In the genomic region with DNA sequence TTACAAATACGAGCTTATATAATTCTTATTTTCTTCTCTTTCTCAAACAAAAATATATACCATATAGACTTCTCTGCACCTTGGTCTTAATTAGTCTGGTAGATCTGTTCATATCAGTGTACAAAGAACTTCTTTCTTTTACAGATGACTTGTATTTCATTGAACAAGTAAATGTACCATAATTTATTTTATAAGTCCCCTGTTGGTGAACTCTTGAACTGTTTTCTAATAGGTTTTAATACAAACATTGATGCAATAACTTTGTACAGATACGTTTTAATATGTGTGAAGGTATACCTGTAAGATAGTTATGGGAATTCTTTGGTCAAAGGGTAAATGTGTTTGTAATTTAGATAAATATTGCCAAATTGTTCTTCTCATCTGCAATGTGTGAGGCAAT, we compare ENCODE assay signal across 21 cellular contexts. TPM values are rescaled to one million over a fixed set of nuclear protein-coding genes. Genes with fewer than 3 reads are reported as not detected.
"Had no signal": no experiment of that assay in that cellular context is flagged by ENCODE, and none has a peak within 500 bp of the region (broad histone marks: within the 10 kb centered on the region; RNA-seq: fewer than 3 reads in every experiment).

No MANE protein-coding gene starts in this region.

- H3K27ac ChIP-seq: colonic mucosa, heart left ventricle, sigmoid colon, skin epidermis, testis, tibial nerve had no signal

- ATAC-seq: heart left ventricle; naive thymus-derived CD4-positive, alpha-beta T cell; stimulated activated naive CD8-positive, alpha-beta T cell treated with anti-CD3 and anti-CD28 coated beads, Interleukin-15, amount 100 ng/mL, for 72 hours had no signal

- H3K36me3 Mint-ChIP-seq: naive thymus-derived CD4-positive, alpha-beta T cell; stimulated activated naive B cell treated with anti-CD40 and anti-IgM and Interleukin-4, amounts not matched to agents 10 μg/mL and 1 μg/mL and 100 μg/mL, for 72 hours had no signal

- H3K27ac Mint-ChIP-seq: naive thymus-derived CD4-positive, alpha-beta T cell; nephron progenitor cell; stimulated activated naive B cell treated with anti-CD40 and anti-IgM and Interleukin-4, amounts not matched to agents 10 μg/mL and 1 μg/mL and 100 μg/mL, for 72 hours; stimulated activated naive CD8-positive, alpha-beta T cell treated with anti-CD3 and anti-CD28 coated beads, Interleukin-15, amount 100 ng/mL, for 72 hours had no signal

- H3K4me1 Mint-ChIP-seq: naive thymus-derived CD4-positive, alpha-beta T cell; nephron progenitor cell; stimulated activated naive B cell treated with anti-CD40 and anti-IgM and Interleukin-4, amounts not matched to agents 10 μg/mL and 1 μg/mL and 100 μg/mL, for 72 hours; stimulated activated naive CD8-positive, alpha-beta T cell treated with anti-CD3 and anti-CD28 coated beads, Interleukin-15, amount 100 ng/mL, for 72 hours had no signal

- H3K4me3 Mint-ChIP-seq: naive thymus-derived CD4-positive, alpha-beta T cell; nephron progenitor cell; stimulated activated naive B cell treated with anti-CD40 and anti-IgM and Interleukin-4, amounts not matched to agents 10 μg/mL and 1 μg/mL and 100 μg/mL, for 72 hours; stimulated activated naive CD8-positive, alpha-beta T cell treated with anti-CD3 and anti-CD28 coated beads, Interleukin-15, amount 100 ng/mL, for 72 hours had no signal

- DNase-seq: colonic mucosa; dermis blood vessel endothelial cell; foreskin melanocyte; heart left ventricle; hippocampal formation; kidney glomerular epithelial cell; mesendoderm; naive thymus-derived CD4-positive, alpha-beta T cell; nephron progenitor cell; posterior cingulate gyrus; sigmoid colon; stimulated activated CD4-positive, alpha-beta T cell treated with anti-CD3 and anti-CD28 coated beads, Interleukin-2, amount 100 ng/mL, for 24 hours; stimulated activated CD4-positive, alpha-beta T cell treated with anti-CD3 and anti-CD28 coated beads, Interleukin-4, amount 100 ng/mL, for 4 hours; stimulated activated naive B cell treated with anti-CD40 and anti-IgM and Interleukin-4, amounts not matched to agents 10 μg/mL and 1 μg/mL and 100 μg/mL, for 72 hours; stimulated activated naive CD8-positive, alpha-beta T cell treated with anti-CD3 and anti-CD28 coated beads, Interleukin-15, amount 100 ng/mL, for 72 hours; testis had no signal

RNA-seq across cellular contexts. Expression of a gene that starts 28.4 kb away (rescaled TPM):
- total RNA-seq: dermis blood vessel endothelial cell, lung microvascular endothelial cell, mononuclear cell, osteocyte had no signal
